In the genomic region with DNA sequence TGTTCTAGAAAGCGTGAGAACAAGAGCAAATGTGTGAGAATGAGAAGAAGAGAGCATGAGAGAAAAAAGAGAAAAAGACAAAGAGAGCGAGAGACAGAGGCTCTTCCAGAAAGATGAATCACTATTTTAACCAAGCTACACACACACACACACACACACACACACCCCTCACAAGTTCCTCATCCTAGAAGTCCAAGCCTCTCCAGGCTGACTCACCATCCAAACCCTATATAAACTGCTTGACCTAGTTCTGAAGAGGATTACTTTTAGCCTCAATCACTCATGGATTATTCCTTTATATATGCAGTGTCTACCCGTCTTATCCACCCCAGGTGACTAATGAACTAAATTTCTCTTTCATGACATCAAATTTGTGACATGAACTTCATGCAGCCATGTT, we compare ENCODE assay signal across 13 cellular contexts. TPM values are rescaled to one million over a fixed set of nuclear protein-coding genes. Genes with fewer than 3 reads are reported as not detected.
DNase-seq lines count a peak whose midpoint lies in the region; ATAC-seq and TF ChIP-seq lines count a peak whose summit lies in the region.
"Had no signal": no experiment of that assay in that cellular context is flagged by ENCODE, and none has a peak within 500 bp of the region (broad histone marks: within the 10 kb centered on the region; RNA-seq: fewer than 3 reads in every experiment).

No MANE protein-coding gene starts in this region.

- WGBS in endodermal cell (ENCODE audit: insufficient coverage in 1 of 2, insufficient read length in 1 of 2), 2 experiments, result 93 to 97% methylated on average over 2 to 3 of the region's 3 CpGs

- CTCF ChIA-PET in BJ (lab: Yijun Ruan, JAX), result interaction anchor here (1.0 to 7.7 kb wide), 6 partner anchors 13 to 217 kb away, joined by 3 to 97 read pairs (median 6); no protein-coding TSS in a partner anchor

- H3K9ac ChIP-seq in endodermal cell (ENCODE audit: extremely low read depth, low read length, poor library complexity, severe bottlenecking), result no peak overlapping the region

- H3K4me3 Mint-ChIP-seq in endodermal cell, result no peak overlapping the region
- H3K4me3 Mint-ChIP-seq: activated T-cell treated with anti-CD3 and anti-CD28 coated beads, Interleukin-2, amount 50 U/mL, for 72 hours; naive thymus-derived CD8-positive, alpha-beta T cell had no signal

- no peaks in the 10 kb centered on the region for H3K4me1 ChIP-seq in endodermal cell (ENCODE audit: control insufficient read depth, insufficient read depth, low read length)
- H3K4me1 ChIP-seq: testis had no signal

- no peaks in the 10 kb centered on the region for H3K4me1 Mint-ChIP-seq in endodermal cell
- H3K4me1 Mint-ChIP-seq: naive thymus-derived CD8-positive, alpha-beta T cell had no signal

- H3K9me3 ChIP-seq in endodermal cell (ENCODE audit: control insufficient read depth, low read length), result peaks cover 5% of the 10 kb centered on the region
- H3K9me3 ChIP-seq: testis had no signal

- intact Hi-C loops in left colon (cut with DNase I, micrococcal nuclease), result loop anchor here in 1 of 2 donors (10.0 kb wide), 1 partner anchor 218 kb away; no protein-coding TSS in a partner anchor

- peak; percentile 67 for ATAC-seq in left colon
- ATAC-seq in HG03521 (IDR thresholded peaks at IDR 0.05; ENCODE audit: unreplicated experiment), result no peak
- no peak for ATAC-seq in HG03469 (IDR thresholded peaks at IDR 0.05; ENCODE audit: unreplicated experiment)
- ATAC-seq: activated T-cell treated with anti-CD3 and anti-CD28 coated beads, Interleukin-2, amount 50 U/mL, for 72 hours; naive thymus-derived CD8-positive, alpha-beta T cell had no signal

- H3K27ac ChIP-seq in endodermal cell (ENCODE audit: low read depth, low read length), result no peak overlapping the region
- H3K27ac ChIP-seq: testis had no signal

- peak; percentile 47 for DNase-seq in BJ (ENCODE audit: low read depth)
- peak; percentile 77 for DNase-seq in LHCN-M2 (ENCODE audit: low read depth)
- DNase-seq in astrocyte of the hippocampus (ENCODE audit: low read depth, low spot score), result peak; percentile 69
- no peak for DNase-seq in left colon
- no peak for DNase-seq in epidermal melanocyte (ENCODE audit: insufficient read length, low spot score)
- DNase-seq in endodermal cell, result no peak
- DNase-seq: activated T-cell treated with anti-CD3 and anti-CD28 coated beads, Interleukin-2, amount 50 U/mL, for 72 hours; cerebellar nuclear complex; naive thymus-derived CD8-positive, alpha-beta T cell; NCI-H69; testis had no signal

- no peak for TF ChIP-seq CTCF in BJ (IDR thresholded peaks at IDR 0.05; ENCODE audit: insufficient read depth, low read depth, low read length)
- no peak for TF ChIP-seq CTCF in endodermal cell (conservative IDR thresholded peaks at IDR 0.05)

- POLR2A ChIA-PET in BJ (lab: Charles Lee), result no interaction called here

- H3K27me3 ChIP-seq in BJ (ENCODE audit: control insufficient read depth, insufficient read depth, low read length) (no peaks in the 10 kb centered on the region), endodermal cell (ENCODE audit: control insufficient read depth, insufficient read depth, low read length, poor library complexity, severe bottlenecking) (no peaks in the 10 kb centered on the region)
- H3K27me3 ChIP-seq: testis had no signal

- H3K27ac Mint-ChIP-seq in endodermal cell, result no peak overlapping the region
- H3K27ac Mint-ChIP-seq: activated T-cell treated with anti-CD3 and anti-CD28 coated beads, Interleukin-2, amount 50 U/mL, for 72 hours had no signal

- H3K4me3 ChIP-seq in BJ (ENCODE audit: low read depth, low read length) (no peak overlapping the region), endodermal cell (ENCODE audit: low read length) (no peak overlapping the region)
- H3K4me3 ChIP-seq: testis had no signal

- H3K27me3 Mint-ChIP-seq in endodermal cell (ENCODE audit: insufficient read depth), result no peaks in the 10 kb centered on the region

- H3K36me3 Mint-ChIP-seq in endodermal cell (ENCODE audit: low read depth), result no peaks in the 10 kb centered on the region
- H3K36me3 Mint-ChIP-seq: naive thymus-derived CD8-positive, alpha-beta T cell had no signal

- no peaks in the 10 kb centered on the region for H3K9me3 Mint-ChIP-seq in endodermal cell
- H3K9me3 Mint-ChIP-seq: activated T-cell treated with anti-CD3 and anti-CD28 coated beads, Interleukin-2, amount 50 U/mL, for 72 hours; naive thymus-derived CD8-positive, alpha-beta T cell had no signal

- H3K36me3 ChIP-seq in BJ (ENCODE audit: control insufficient read depth, insufficient read depth, low read length) (no peaks in the 10 kb centered on the region), endodermal cell (ENCODE audit: control insufficient read depth, insufficient read depth, low read length) (no peaks in the 10 kb centered on the region)

RNA-seq across cellular contexts. Expression of a gene that starts 37.6 kb away (rescaled TPM):
- polyA plus RNA-seq in BJ (2011; rRNA removed), result not detected in 2 replicates
- not detected in 2 replicates for polyA minus RNA-seq in BJ (2011; rRNA and poly(A)+ RNA removed)
- total RNA-seq in LHCN-M2 (2014; rRNA removed) (not detected in 2 replicates), left colon (not detected), endodermal cell (not detected)
- not detected for polyA plus RNA-seq in LHCN-M2 (2012)
- not detected for polyA plus RNA-seq in endodermal cell (2013, experiment 1 of 2)
- not detected for polyA plus RNA-seq in endodermal cell (2013, experiment 2 of 2)
- total RNA-seq: activated T-cell treated with anti-CD3 and anti-CD28 coated beads, Interleukin-2, amount 50 U/mL, for 72 hours; naive thymus-derived CD8-positive, alpha-beta T cell had no signal
- polyA plus RNA-seq: naive thymus-derived CD8-positive, alpha-beta T cell had no signal

Comparison
In these comparisons a context has a peak if more than half of its experiments do, and no peak if none do; other contexts are left out.
1. DNase-seq: peak in BJ (single experiment), LHCN-M2 (single experiment) and astrocyte of the hippocampus (single experiment); none in left colon (0 of 2), epidermal melanocyte (single experiment) and endodermal cell (single experiment).